Comparison of ENCODE assay signal across 2 cellular contexts in genomic region chr5:42392917-42393316, GRCh38.
TF ChIP-seq lines count a peak whose summit lies in the region.

No MANE protein-coding gene starts in this region.

TF ChIP-seq in A549, 52 proteins besides CTCF, POLR2A, EP300 and RAD21:
- no peak for TF ChIP-seq RNF2 (IDR thresholded peaks at IDR 0.05; ENCODE audit: borderline replicate concordance, low read depth)
- TF ChIP-seq ZFP36 (IDR thresholded peaks at IDR 0.05; ENCODE audit: borderline replicate concordance, partially characterized antibody) = peak; percentile 71
- no peak for TF ChIP-seq JUNB (IDR thresholded peaks at IDR 0.05)

TF ChIP-seq in K562, 482 proteins besides CTCF, POLR2A, EP300 and RAD21:
- TF ChIP-seq ZFP36 (IDR thresholded peaks at IDR 0.05; ENCODE audit: low read depth, low read length, partially characterized antibody) = peak; percentile 75
- no peak for TF ChIP-seq HIVEP1 (CRISPR knock-in tag; IDR thresholded peaks at IDR 0.05)
- TF ChIP-seq USF1 (CRISPR knock-in tag; IDR thresholded peaks at IDR 0.05) = no peak
- TF ChIP-seq TRIM28 (IDR thresholded peaks at IDR 0.05) = 0 out of 2 replicates have a peak, but pooled peaks have one; percentile 31
- no peak for TF ChIP-seq NR1H2 (CRISPR knock-in tag; IDR thresholded peaks at IDR 0.05)
- no peak for TF ChIP-seq ZFP1 (CRISPR knock-in tag; IDR thresholded peaks at IDR 0.05)
